ENCODE assay signal across 8 cellular contexts in genomic region chr20:50790651-50791277, GRCh38. TPM values are rescaled to one million over a fixed set of nuclear protein-coding genes. Genes with fewer than 3 reads are reported as not detected.
DNase-seq lines count a peak whose midpoint lies in the region; ATAC-seq and TF ChIP-seq lines count a peak whose summit lies in the region.

No MANE protein-coding gene starts in this region.

- peak; percentile 90 to 95 for ATAC-seq in upper lobe of left lung (ENCODE audit: low FRiP score in 2 of 2)

- H3K27ac ChIP-seq in cardiac muscle cell (peak overlapping the region; percentile 86), upper lobe of left lung (peak overlapping the region; percentile 67 to 82 (median 80))

- no peaks in the 10 kb centered on the region for H3K27me3 Mint-ChIP-seq in progenitor cell of endocrine pancreas

- no peak overlapping the region for H3K4me3 ChIP-seq in cardiac muscle cell
- peak overlapping the region in 1 of 4 donors; percentile 22 for H3K4me3 ChIP-seq in upper lobe of left lung

- DNase-seq in GF-D8 (lab: John Stamatoyannopoulos, UW) (peak; percentile 38), H4 (ENCODE audit: low spot score) (peak; percentile 89), M059J (ENCODE audit: low read depth) (peak; percentile 93), SKM-1 treated with dmso at 0.1 percent for 144 hours (lab: John Stamatoyannopoulos, UW; ENCODE audit: unreplicated experiment) (peak; percentile 74), cardiac muscle cell (ENCODE audit: low read depth in 1 of 2, low spot score in 1 of 2) (peak; percentile 95 to 96), progenitor cell of endocrine pancreas (ENCODE audit: low spot score, unreplicated experiment) (peak; percentile 92), upper lobe of left lung (peak; percentile 91 to 95)
- DNase-seq in activated naive CD8-positive, alpha-beta T cell treated with anti-CD3 and anti-CD28 coated beads, Interleukin-2, amount 50 U/mL, for 16 hours (ENCODE audit: low read depth, low spot score), result peak; percentile 66

- H3K27me3 ChIP-seq in cardiac muscle cell (no peaks in the 10 kb centered on the region), upper lobe of left lung (peaks cover 0 to 4% (median 0%) of the 10 kb centered on the region in 4 donors)

- TF ChIP-seq EP300 in upper lobe of left lung (IDR thresholded peaks at IDR 0.05), result no peak

- TF ChIP-seq CTCF in cardiac muscle cell (IDR thresholded peaks at IDR 0.05; ENCODE audit: low read depth, low read length) (peak; percentile 86), progenitor cell of endocrine pancreas (IDR thresholded peaks at IDR 0.05; ENCODE audit: unreplicated experiment) (peak; percentile 82), upper lobe of left lung (IDR thresholded peaks at IDR 0.05) (peak; percentile 63 to 85 (median 73))

- H3K4me1 Mint-ChIP-seq in progenitor cell of endocrine pancreas (ENCODE audit: low read depth), result peaks cover 11% of the 10 kb centered on the region

- H3K36me3 ChIP-seq in cardiac muscle cell (no peaks in the 10 kb centered on the region), upper lobe of left lung (no peaks in the 10 kb centered on the region)

- peaks cover 15% of the 10 kb centered on the region for H3K4me1 ChIP-seq in cardiac muscle cell (ENCODE audit: low read depth)
- H3K4me1 ChIP-seq in upper lobe of left lung, result peaks cover 18 to 32% (median 25%) of the 10 kb centered on the region in 4 donors

- no peaks in the 10 kb centered on the region for H3K9me3 Mint-ChIP-seq in progenitor cell of endocrine pancreas (ENCODE audit: low read depth)

- H3K27ac Mint-ChIP-seq in progenitor cell of endocrine pancreas, result peak overlapping the region; percentile 97

- WGBS in upper lobe of left lung, 2 donors, result 20 to 46% methylated on average over 8 to 17 of the region's 23 CpGs

- H3K4me3 Mint-ChIP-seq in progenitor cell of endocrine pancreas (ENCODE audit: low read depth), result no peak overlapping the region

- peak in 1 of 4 donors; percentile 43 for TF ChIP-seq POLR2A in upper lobe of left lung (IDR thresholded peaks at IDR 0.05)

- H3K36me3 Mint-ChIP-seq in progenitor cell of endocrine pancreas (ENCODE audit: insufficient read depth), result no peaks in the 10 kb centered on the region

- no peaks in the 10 kb centered on the region for H3K9me3 ChIP-seq in cardiac muscle cell (ENCODE audit: low read depth)
- H3K9me3 ChIP-seq in upper lobe of left lung, result no peaks in the 10 kb centered on the region

RNA-seq across cellular contexts. Expression of gene BCAS4, which starts 4.1 kb away (rescaled TPM):
- 7.5 and 11.1 TPM in 2 replicates for total RNA-seq in H4 (2014; rRNA removed; shearing (Covaris generic))
- 15.4 and 16.2 TPM in 2 replicates for total RNA-seq in M059J (2014; rRNA removed; shearing (Covaris generic))
- 16.1 and 23.6 TPM in 2 replicates for total RNA-seq in cardiac muscle cell
- 26.1 and 31.8 TPM in 2 replicates for polyA plus RNA-seq in cardiac muscle cell
- 8.5 and 8.9 TPM in 2 replicates for total RNA-seq in progenitor cell of endocrine pancreas
- 10 to 100 TPM in 1 of 6 donors, 1 to 10 TPM in 5; 2.3 to 12.3 (median 5.2) TPM for total RNA-seq in upper lobe of left lung

RNA-seq across cellular contexts. Expression of gene PARD6B, which starts 59.4 kb away (rescaled TPM):
- total RNA-seq in H4 (2014; rRNA removed; shearing (Covaris generic)), result 1.6 and 3.3 TPM in 2 replicates
- total RNA-seq in M059J (2014; rRNA removed; shearing (Covaris generic)), result 9.4 and 16.6 TPM in 2 replicates
- total RNA-seq in cardiac muscle cell (15.5 and 20.0 TPM in 2 replicates), progenitor cell of endocrine pancreas (29.7 and 32.9 TPM in 2 replicates), upper lobe of left lung (10 to 100 TPM in 5 of 6 donors, 1 to 10 TPM in 1; 7.3 to 56.4 (median 43.4) TPM)
- 10.2 and 20.4 TPM in 2 replicates for polyA plus RNA-seq in cardiac muscle cell

Comparison
In these comparisons a context has a peak if more than half of its experiments do, and no peak if none do; other contexts are left out.
1. DNase-seq: peak in every context shown above with its lines; median percentile 96 in cardiac muscle cell; 93 in M059J; 93 in upper lobe of left lung; 92 in progenitor cell of endocrine pancreas; 89 in H4; 74 in SKM-1 treated with dmso at 0.1 percent for 144 hours; 66 in activated naive CD8-positive, alpha-beta T cell treated with anti-CD3 and anti-CD28 coated beads, Interleukin-2, amount 50 U/mL, for 16 hours; 38 in GF-D8.